In genomic region chr10:29532256-29532878, GRCh38 we compare ENCODE assay signal across 25 cellular contexts.
DNase-seq lines count a peak whose midpoint lies in the region; ATAC-seq and TF ChIP-seq lines count a peak whose summit lies in the region.
"Had no signal": no experiment of that assay in that cellular context is flagged by ENCODE, and none has a peak within 500 bp of the region (broad histone marks: within the 10 kb centered on the region; RNA-seq: fewer than 3 reads in every experiment).

No MANE protein-coding gene starts in this region.

- H3K4me1 ChIP-seq in psoas muscle: peaks cover 79% of the 10 kb centered on the region

- 87 to 93% (median 89%) methylated on average over 19 of the region's 19 CpGs for WGBS in psoas muscle, 3 donors

- peaks cover 0 to 74% of the 10 kb centered on the region in 2 donors for H3K36me3 ChIP-seq in psoas muscle (ENCODE audit: insufficient read depth in 1 of 2, low read depth in 1 of 2)
- H3K36me3 ChIP-seq: MG63 had no signal

- H3K9me3 ChIP-seq in psoas muscle: no peaks in the 10 kb centered on the region
- H3K9me3 ChIP-seq: A549, Caco-2, MG63, SJCRH30 had no signal

- peak in 2 of 4 donors; percentile 13 to 26 for ATAC-seq in psoas muscle
- ATAC-seq in GM19463 (IDR thresholded peaks at IDR 0.05; ENCODE audit: unreplicated experiment): no peak
- ATAC-seq in activated naive CD8-positive, alpha-beta T cell treated with anti-CD3 and anti-CD28 coated beads, Interleukin-2, amount 50 U/mL, for 24 hours: no peak
- ATAC-seq in HG03039 (IDR thresholded peaks at IDR 0.05; ENCODE audit: unreplicated experiment): no peak
- ATAC-seq: A549 had no signal

- no peak for TF ChIP-seq CTCF in coronary artery (IDR thresholded peaks at IDR 0.05)
- TF ChIP-seq CTCF in psoas muscle (IDR thresholded peaks at IDR 0.05): no peak

- H3K36me3 Mint-ChIP-seq in activated naive CD8-positive, alpha-beta T cell treated with anti-CD3 and anti-CD28 coated beads, Interleukin-2, amount 50 U/mL, for 24 hours (ENCODE audit: low read depth): no peaks in the 10 kb centered on the region
- H3K36me3 Mint-ChIP-seq: IgD-negative memory B cell had no signal

- H3K4me3 Mint-ChIP-seq in activated naive CD8-positive, alpha-beta T cell treated with anti-CD3 and anti-CD28 coated beads, Interleukin-2, amount 50 U/mL, for 24 hours: no peak overlapping the region
- H3K4me3 Mint-ChIP-seq: CD4-positive, alpha-beta T cell; IgD-negative memory B cell had no signal

- intact Hi-C loops in psoas muscle (cut with DNase I): loop anchor here (5.0 to 10.0 kb wide), 2 partner anchors 50 to 202 kb away; no protein-coding TSS in a partner anchor

- H3K27ac ChIP-seq in coronary artery (no peak overlapping the region), psoas muscle (peak overlapping the region; percentile 71)
- H3K27ac ChIP-seq: A549, HL-60, PC-9, SJCRH30 had no signal

- no peaks in the 10 kb centered on the region for H3K27me3 ChIP-seq in psoas muscle (ENCODE audit: insufficient read depth in 3 of 3, low read length in 2 of 3)
- H3K27me3 ChIP-seq: MG63, SJCRH30 had no signal

- H3K27ac Mint-ChIP-seq in activated naive CD8-positive, alpha-beta T cell treated with anti-CD3 and anti-CD28 coated beads, Interleukin-2, amount 50 U/mL, for 24 hours: no peak overlapping the region
- H3K27ac Mint-ChIP-seq: CD4-positive, alpha-beta T cell; IgD-negative memory B cell had no signal

- H3K4me3 ChIP-seq in coronary artery: no peak overlapping the region
- H3K4me3 ChIP-seq in psoas muscle: no peak overlapping the region
- H3K4me3 ChIP-seq: A549, MG63, PC-9, SJCRH30 had no signal

- in situ Hi-C loops in Caki2 (cut with HindIII; ENCODE audit: low pct_unique_long_range_greater_than_20kb, low sequenced_read_pairs): no loop called here

- H3K27me3 Mint-ChIP-seq in activated naive CD8-positive, alpha-beta T cell treated with anti-CD3 and anti-CD28 coated beads, Interleukin-2, amount 50 U/mL, for 24 hours: no peaks in the 10 kb centered on the region
- H3K27me3 Mint-ChIP-seq: CD4-positive, alpha-beta T cell had no signal

- DNase-seq in Caki2 (ENCODE audit: low read depth) (peak; percentile 77), coronary artery (ENCODE audit: low spot score) (peak; percentile 56), left kidney (ENCODE audit: low read depth, low spot score) (peak; percentile 37), psoas muscle (no peak), KG1 (lab: John Stamatoyannopoulos, UW) (no peak)
- no peak for DNase-seq in activated naive CD8-positive, alpha-beta T cell treated with anti-CD3 and anti-CD28 coated beads, Interleukin-2, amount 50 U/mL, for 24 hours
- DNase-seq: Caco-2; CD4-positive, alpha-beta T cell; DMS153; GDM1; GOT3; Kasumi-1; MG63; NCI-H1048; NCI-H1436; NCI-H1930; NCI-H345; NCI-H524 treated with DMSO at 0.1 percent for 48 hours; PC-9; SJCRH30 had no signal

- H3K9me3 Mint-ChIP-seq in activated naive CD8-positive, alpha-beta T cell treated with anti-CD3 and anti-CD28 coated beads, Interleukin-2, amount 50 U/mL, for 24 hours: no peaks in the 10 kb centered on the region
- H3K9me3 Mint-ChIP-seq: CD4-positive, alpha-beta T cell; IgD-negative memory B cell had no signal

- H3K4me1 Mint-ChIP-seq in activated naive CD8-positive, alpha-beta T cell treated with anti-CD3 and anti-CD28 coated beads, Interleukin-2, amount 50 U/mL, for 24 hours: peaks cover 5% of the 10 kb centered on the region
- H3K4me1 Mint-ChIP-seq: IgD-negative memory B cell had no signal

Comparison
In these comparisons a context has a peak if more than half of its experiments do, and no peak if none do; other contexts are left out.
1. DNase-seq: peak in Caki2 (single experiment), coronary artery (single experiment) and left kidney (single experiment); none in psoas muscle (0 of 2), KG1 (single experiment) and activated naive CD8-positive, alpha-beta T cell treated with anti-CD3 and anti-CD28 coated beads, Interleukin-2, amount 50 U/mL, for 24 hours (single experiment).